9 cellular contexts compared by ENCODE assay signal in the genomic region with DNA sequence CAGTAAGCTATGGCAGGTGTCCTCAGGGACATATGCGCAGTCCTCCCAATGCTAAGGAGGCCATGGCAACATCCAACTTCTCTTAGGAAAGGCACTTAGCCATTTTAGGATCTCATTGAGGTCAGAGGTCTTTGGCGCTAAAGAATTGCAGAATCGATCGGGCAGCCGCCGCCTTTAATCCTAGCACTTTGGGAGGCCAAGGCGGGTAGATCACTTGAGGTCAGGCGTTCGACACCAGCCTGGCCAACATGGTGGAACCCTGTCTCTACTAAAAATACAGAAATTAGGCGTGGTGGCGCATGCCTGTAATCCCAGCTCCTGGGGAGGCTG. TPM values are rescaled to one million over a fixed set of nuclear protein-coding genes. Genes with fewer than 3 reads are reported as not detected.
DNase-seq lines count a peak whose midpoint lies in the region; ATAC-seq and TF ChIP-seq lines count a peak whose summit lies in the region.
"Had no signal": no experiment of that assay in that cellular context is flagged by ENCODE, and none has a peak within 500 bp of the region (broad histone marks: within the 10 kb centered on the region; RNA-seq: fewer than 3 reads in every experiment).

No MANE protein-coding gene starts in this region.

- H3K9me3 ChIP-seq in left ventricle myocardium inferior (replicated peaks) (no peaks in the 10 kb centered on the region), ascending aorta (no peaks in the 10 kb centered on the region), mesenchymal stem cell (ENCODE audit: control insufficient read depth, low read length) (no peaks in the 10 kb centered on the region)

- H3K27ac Mint-ChIP-seq in type B pancreatic cell = peak overlapping the region; percentile 89

- H3K4me3 ChIP-seq in left ventricle myocardium inferior = peak overlapping the region; percentile 96
- H3K4me3 ChIP-seq in ascending aorta = peak overlapping the region in 1 of 2 donors; percentile 98
- peak overlapping the region in 1 of 2 experiments; percentile 79 for H3K4me3 ChIP-seq in mesenchymal stem cell (ENCODE audit: insufficient read depth in 1 of 2, low read depth in 1 of 2, low read length in 2 of 2)

- no peaks in the 10 kb centered on the region for H3K27me3 Mint-ChIP-seq in type B pancreatic cell

- DNase-seq in left ventricle myocardium inferior (no peak), Right ventricle myocardium superior (no peak), ascending aorta (ENCODE audit: low spot score in 2 of 2) (no peak), mesenchymal stem cell (no peak), type B pancreatic cell (ENCODE audit: extremely low spot score, unreplicated experiment) (no peak), A172 (ENCODE audit: low spot score) (no peak), iPS-NIHi11 (ENCODE audit: low spot score) (no peak), germinal center (ENCODE audit: low spot score) (no peak)
- DNase-seq: DMS153 had no signal

- peak overlapping the region; percentile 93 for H3K4me3 Mint-ChIP-seq in type B pancreatic cell

- H2BK12ac ChIP-seq in mesenchymal stem cell (ENCODE audit: low read length in 2 of 2) = peak overlapping the region in 1 of 2 experiments; percentile 85

- no peak overlapping the region for H4K8ac ChIP-seq in mesenchymal stem cell (ENCODE audit: low read length)

- H3K4me2 ChIP-seq in mesenchymal stem cell (ENCODE audit: low read length, poor library complexity, severe bottlenecking) = no peak overlapping the region

- H3K27ac ChIP-seq in left ventricle myocardium inferior (replicated peaks) (peak overlapping the region; percentile 98), ascending aorta (peak overlapping the region; percentile 83 to 92), mesenchymal stem cell (ENCODE audit: low read length, poor library complexity, severe bottlenecking) (no peak overlapping the region)

- no peak overlapping the region for H3K23ac ChIP-seq in mesenchymal stem cell (ENCODE audit: low read length in 2 of 2)

- H2BK120ac ChIP-seq in mesenchymal stem cell (ENCODE audit: low read depth, low read length) = no peak overlapping the region

- peak overlapping the region; percentile 90 for H3K9ac ChIP-seq in mesenchymal stem cell (ENCODE audit: low read length)

- peak overlapping the region in 1 of 2 experiments; percentile 10 for H3K4ac ChIP-seq in mesenchymal stem cell (ENCODE audit: low read depth in 1 of 2, low read length in 2 of 2)

- peak overlapping the region in 1 of 2 experiments; percentile 92 for H3K18ac ChIP-seq in mesenchymal stem cell (ENCODE audit: low read depth in 1 of 2, low read length in 2 of 2)

- H3K4me1 Mint-ChIP-seq in type B pancreatic cell (ENCODE audit: unreplicated experiment) = peaks cover 11% of the 10 kb centered on the region

- H3K27me3 ChIP-seq in left ventricle myocardium inferior (ENCODE audit: low read depth) (no peaks in the 10 kb centered on the region), ascending aorta (no peaks in the 10 kb centered on the region), mesenchymal stem cell (ENCODE audit: control insufficient read depth in 1 of 2, insufficient read depth in 1 of 2, low read length in 2 of 2) (no peaks in the 10 kb centered on the region)

- H3K4me1 ChIP-seq in left ventricle myocardium inferior (peaks cover 26% of the 10 kb centered on the region), ascending aorta (peaks cover 0 to 16% of the 10 kb centered on the region in 2 donors), mesenchymal stem cell (ENCODE audit: control insufficient read depth, insufficient read depth, low read depth, low read length) (peaks cover 25% of the 10 kb centered on the region)

- no peak for ATAC-seq in Right ventricle myocardium superior (ENCODE audit: poor library complexity)

- H2BK5ac ChIP-seq in mesenchymal stem cell (ENCODE audit: low read depth, low read length, poor library complexity, severe bottlenecking) = no peak overlapping the region

- H2BK15ac ChIP-seq in mesenchymal stem cell (ENCODE audit: low read depth, poor library complexity, severe bottlenecking) = no peak overlapping the region

- H3K79me1 ChIP-seq in mesenchymal stem cell (replicated peaks; ENCODE audit: low read length, poor library complexity, severe bottlenecking) = peaks cover 26% of the 10 kb centered on the region

- WGBS in mesenchymal stem cell = 97% methylated on average over 11 of the region's 11 CpGs

- H3K36me3 Mint-ChIP-seq in type B pancreatic cell = no peaks in the 10 kb centered on the region

- H3K36me3 ChIP-seq in left ventricle myocardium inferior (peaks cover 1% of the 10 kb centered on the region), ascending aorta (no peaks in the 10 kb centered on the region), mesenchymal stem cell (ENCODE audit: control insufficient read depth in 1 of 2, insufficient read depth in 2 of 2, low read depth in 1 of 2, low read length in 2 of 2) (peaks cover 0 to 17% of the 10 kb centered on the region in 2 experiments)

- H3K14ac ChIP-seq in mesenchymal stem cell (ENCODE audit: low read length in 2 of 2) = no peak overlapping the region

- no peak for TF ChIP-seq CTCF in left ventricle myocardium inferior (IDR thresholded peaks at IDR 0.05; ENCODE audit: borderline replicate concordance)
- TF ChIP-seq CTCF in ascending aorta (IDR thresholded peaks at IDR 0.05) = no peak
- TF ChIP-seq CTCF in type B pancreatic cell (conservative IDR thresholded peaks at IDR 0.05) = no peak

- H4K91ac ChIP-seq in mesenchymal stem cell (ENCODE audit: low read length) = no peak overlapping the region

- intact Hi-C loops in left ventricle myocardium inferior (cut with micrococcal nuclease) (no loop called here), Right ventricle myocardium superior (cut with DNase I) (no loop called here), ascending aorta (cut with DNase I) (loop anchor here (1.0 to 5.0 kb wide), 2 partner anchors 13 to 65 kb away; partner anchors contain the start of gene AP2A2)

- H3K9me3 Mint-ChIP-seq in type B pancreatic cell = no peaks in the 10 kb centered on the region

- H2AFZ ChIP-seq in mesenchymal stem cell (ENCODE audit: low read depth, low read length) = peak overlapping the region; percentile 55

- H2AK5ac ChIP-seq in mesenchymal stem cell (ENCODE audit: low read length, severe bottlenecking) = no peak overlapping the region

RNA-seq across cellular contexts. Expression of gene CHID1, which starts 1.2 kb away (rescaled TPM):
- total RNA-seq in left ventricle myocardium inferior (54.2 TPM), Right ventricle myocardium superior (48.3 TPM), ascending aorta (69.4 TPM), type B pancreatic cell (ENCODE audit: low replicate concordance) (98.9 and 100 TPM in 2 replicates)
- polyA plus RNA-seq in mesenchymal stem cell (2013, experiment 1 of 2) = 67.7 TPM
- 65.9 TPM for polyA plus RNA-seq in mesenchymal stem cell (2013, experiment 2 of 2)
- total RNA-seq in A172 (2014; rRNA removed; shearing (Covaris generic)) = 54.5 and 66.7 TPM in 2 replicates

RNA-seq across cellular contexts. Expression of gene AP2A2, which starts 13.8 kb away (rescaled TPM):
- 41.4 TPM for total RNA-seq in left ventricle myocardium inferior
- total RNA-seq in Right ventricle myocardium superior = 53.5 TPM
- 118 TPM for total RNA-seq in ascending aorta
- polyA plus RNA-seq in mesenchymal stem cell (2013, experiment 1 of 2) = 75.8 TPM
- polyA plus RNA-seq in mesenchymal stem cell (2013, experiment 2 of 2) = 83.6 TPM
- 82.6 and 109 TPM in 2 replicates for total RNA-seq in type B pancreatic cell (ENCODE audit: low replicate concordance)
- 27.8 and 29.4 TPM in 2 replicates for total RNA-seq in A172 (2014; rRNA removed; shearing (Covaris generic))
